Comparison of ENCODE assay signal across 29 cellular contexts in the genomic region with DNA sequence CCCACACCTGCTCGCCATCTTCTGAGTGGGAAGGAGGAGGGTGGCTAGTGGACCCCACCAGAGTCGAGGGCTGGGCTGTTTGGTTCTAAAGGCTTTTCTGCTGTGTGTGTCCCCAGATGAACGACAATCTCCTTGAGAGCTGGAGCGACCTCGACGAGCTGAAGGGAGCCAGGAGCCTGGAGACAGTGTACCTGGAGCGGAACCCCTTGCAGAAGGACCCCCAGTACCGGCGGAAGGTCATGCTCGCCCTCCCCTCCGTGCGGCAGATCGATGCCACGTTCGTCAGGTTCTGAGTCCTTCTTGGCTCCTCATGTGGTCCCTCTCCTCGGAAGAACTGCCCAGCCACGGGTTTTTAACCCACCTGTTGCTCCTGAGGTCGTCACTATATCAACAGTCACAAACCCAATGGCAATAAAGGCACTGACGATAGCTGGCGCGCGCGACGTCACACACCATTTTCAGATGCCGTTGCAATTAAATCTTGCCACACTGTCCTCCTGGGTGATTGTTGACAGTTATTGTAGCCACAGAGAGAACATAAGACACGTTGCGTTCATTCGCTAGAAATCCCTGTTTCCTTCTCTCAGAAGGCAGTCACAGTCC.
"Had no signal": no experiment of that assay in that cellular context is flagged by ENCODE, and none has a peak within 500 bp of the region (broad histone marks: within the 10 kb centered on the region; RNA-seq: fewer than 3 reads in every experiment).

No MANE protein-coding gene starts in this region.

- H2AFZ ChIP-seq: parathyroid adenoma had no signal

- DNase-seq: hippocampal formation; kidney glomerular epithelial cell; left cardiac atrium; lower lobe of right lung; mammary epithelial cell; mesenchymal stem cell; naive thymus-derived CD8-positive, alpha-beta T cell; occipital lobe; retina; right cardiac atrium; stimulated activated CD4-positive, alpha-beta T cell treated with anti-CD3 and anti-CD28 coated beads, Interleukin-4, amount 100 ng/mL, for 24 hours; stimulated activated naive CD4-positive, alpha-beta T cell; tibial artery; trophoblast cell; upper lobe of right lung had no signal

- H3K27me3 Mint-ChIP-seq: naive thymus-derived CD8-positive, alpha-beta T cell; stimulated activated naive CD8-positive, alpha-beta T cell treated with anti-CD3 and anti-CD28 coated beads, Interleukin-15, Interleukin-2, amounts not matched to agents 100 ng/mL and 50 ng/mL, for 24 hours had no signal

- FAIRE-seq: keratinocyte, urothelium cell line had no signal

- H3K4me3 ChIP-seq: lower lobe of right lung, prostate gland, skin epidermis, suprapubic skin, thoracic aorta, tibial artery, upper lobe of right lung had no signal

- H3K9me3 Mint-ChIP-seq: naive thymus-derived CD8-positive, alpha-beta T cell; nephron; neural crest cell; stimulated activated effector memory CD8-positive, alpha-beta T cell treated with anti-CD3 and anti-CD28 coated beads, Interleukin-12 subunit alpha, Interleukin-12 subunit beta, amount 100 ng/mL, for 72 hours; stimulated activated naive CD8-positive, alpha-beta T cell treated with anti-CD3 and anti-CD28 coated beads, Interleukin-15, Interleukin-2, amounts not matched to agents 100 ng/mL and 50 ng/mL, for 24 hours had no signal

- H3K4me1 Mint-ChIP-seq: naive thymus-derived CD8-positive, alpha-beta T cell; nephron; neural crest cell had no signal

- H3K9me3 ChIP-seq: lower lobe of right lung, neutrophil, prostate gland, suprapubic skin, thoracic aorta, tibial artery, upper lobe of right lung had no signal

- ATAC-seq: left cardiac atrium; left lobe of liver; lower lobe of right lung; naive thymus-derived CD8-positive, alpha-beta T cell; right cardiac atrium; sciatic nerve; stimulated activated effector memory CD8-positive, alpha-beta T cell treated with anti-CD3 and anti-CD28 coated beads, Interleukin-12 subunit alpha, Interleukin-12 subunit beta, amount 100 ng/mL, for 72 hours; upper lobe of right lung had no signal

- H3K9ac ChIP-seq: parathyroid adenoma had no signal

- H3K27me3 ChIP-seq: neutrophil, tibial artery, upper lobe of right lung had no signal

- H3K4me3 Mint-ChIP-seq: naive thymus-derived CD8-positive, alpha-beta T cell; nephron; neural crest cell; stimulated activated effector memory CD8-positive, alpha-beta T cell treated with anti-CD3 and anti-CD28 coated beads, Interleukin-12 subunit alpha, Interleukin-12 subunit beta, amount 100 ng/mL, for 72 hours; stimulated activated naive CD8-positive, alpha-beta T cell treated with anti-CD3 and anti-CD28 coated beads, Interleukin-15, Interleukin-2, amounts not matched to agents 100 ng/mL and 50 ng/mL, for 24 hours had no signal

- H3K79me2 ChIP-seq: parathyroid adenoma had no signal

- H3K27ac ChIP-seq: lower lobe of right lung, neutrophil, parathyroid adenoma, prostate gland, skin epidermis, suprapubic skin, thoracic aorta, tibial artery, upper lobe of right lung had no signal

- H3K27ac Mint-ChIP-seq: naive thymus-derived CD8-positive, alpha-beta T cell; nephron; stimulated activated effector memory CD8-positive, alpha-beta T cell treated with anti-CD3 and anti-CD28 coated beads, Interleukin-12 subunit alpha, Interleukin-12 subunit beta, amount 100 ng/mL, for 72 hours; stimulated activated naive CD8-positive, alpha-beta T cell treated with anti-CD3 and anti-CD28 coated beads, Interleukin-15, Interleukin-2, amounts not matched to agents 100 ng/mL and 50 ng/mL, for 24 hours had no signal

- H3K36me3 ChIP-seq: prostate gland had no signal

- H3K4me1 ChIP-seq: lower lobe of right lung, parathyroid adenoma, prostate gland, suprapubic skin, tibial artery, upper lobe of right lung had no signal
